In the genomic region with DNA sequence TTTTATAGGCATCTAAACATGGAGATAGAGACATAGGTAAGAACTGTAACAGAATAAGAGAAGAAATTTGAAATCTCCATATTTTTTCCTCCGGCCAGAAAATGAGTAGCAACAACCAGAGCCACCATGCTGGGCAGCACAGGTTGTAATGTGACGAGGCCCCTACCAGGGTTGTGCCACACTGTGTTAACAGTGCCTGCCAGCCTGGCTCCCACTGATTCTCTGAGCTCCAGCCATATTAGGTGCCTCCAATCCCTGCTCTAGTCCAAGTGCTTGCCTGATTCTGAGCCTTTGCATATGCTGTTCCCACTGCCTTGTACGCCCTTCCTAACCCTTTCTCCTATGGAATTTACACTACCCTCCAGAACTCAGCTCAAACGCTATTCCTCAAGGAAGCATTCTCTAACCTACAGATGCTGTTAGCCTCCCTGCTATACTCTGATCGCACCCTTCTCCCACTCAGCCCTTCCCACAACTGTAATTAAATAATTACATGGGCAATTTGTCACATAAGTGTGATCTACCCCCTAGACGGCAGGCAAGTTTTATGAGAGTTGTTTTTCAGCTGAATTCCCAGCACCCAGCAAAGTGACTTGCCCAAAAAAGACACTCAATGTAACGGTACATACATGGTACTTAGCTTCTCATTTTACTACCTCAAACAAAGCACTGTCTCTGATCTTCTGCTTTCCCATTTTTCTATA, we compare ENCODE assay signal across 15 cellular contexts. TPM values are rescaled to one million over a fixed set of nuclear protein-coding genes. Genes with fewer than 3 reads are reported as not detected.
A peak's percentile ranks its signal among the peaks of the same experiment; 100 is the strongest.
DNase-seq lines count a peak whose midpoint lies in the region; ATAC-seq and TF ChIP-seq lines count a peak whose summit lies in the region.
"Had no signal": no experiment of that assay in that cellular context is flagged by ENCODE, and none has a peak within 500 bp of the region (broad histone marks: within the 10 kb centered on the region; RNA-seq: fewer than 3 reads in every experiment).

No MANE protein-coding gene starts in this region.

- H3K27ac ChIP-seq in lung (ENCODE audit: low read depth in 1 of 2, low read length in 1 of 2) (peak overlapping the region; percentile 33 to 46), tibial nerve (peak overlapping the region; percentile 56 to 87 (median 75))

- H3K36me3 ChIP-seq in lung (ENCODE audit: control insufficient read depth in 2 of 2, insufficient read depth in 2 of 2, low read length in 2 of 2): no peaks in the 10 kb centered on the region
- H3K36me3 ChIP-seq in tibial nerve: no peaks in the 10 kb centered on the region
- no peaks in the 10 kb centered on the region for H3K36me3 ChIP-seq in H7 (replicated peaks; ENCODE audit: control insufficient read depth, insufficient read depth, low read length)

- peak; percentile 17 for DNase-seq in NCI-H1694 (lab: John Stamatoyannopoulos, UW)
- DNase-seq in lung (ENCODE audit: low spot score): no peak
- DNase-seq in tibial nerve (ENCODE audit: low spot score in 2 of 2): no peak
- DNase-seq in activated CD4-positive, alpha-beta T cell treated with anti-CD3 and anti-CD28 coated beads, Interleukin-2, amount 50 U/mL, for 1 hour: no peak
- no peak for DNase-seq in H7
- no peak for DNase-seq in NK-92 treated with Interleukin-12 subunit alpha and Interleukin-12 subunit beta, amount 100 ng/mL, for 24 hours (lab: John Stamatoyannopoulos, UW)
- DNase-seq in inferior parietal cortex (ENCODE audit: extremely low spot score): no peak
- DNase-seq: caudate nucleus; endodermal cell; islet precursor cell; NCI-H2081 treated with DMSO at 0.1 percent for 48 hours; stimulated activated CD4-positive, alpha-beta T cell treated with anti-CD3 and anti-CD28 coated beads, Interleukin-1b, Interleukin-23, amount 100 ng/mL, for 48 hours had no signal

- TF ChIP-seq CTCF in WI38 (IDR thresholded peaks at IDR 0.05; ENCODE audit: low read depth, low read length) (no peak), lung (IDR thresholded peaks at IDR 0.05; ENCODE audit: control extremely low read depth, extremely low read depth) (no peak), tibial nerve (IDR thresholded peaks at IDR 0.05) (no peak)

- H3K4me3 ChIP-seq in WI38 (ENCODE audit: low read depth, low read length) (peak overlapping the region; percentile 54), lung (no peak overlapping the region), tibial nerve (peak overlapping the region in 2 of 4 donors; percentile 3 to 30), H7 (ENCODE audit: insufficient read depth, low read depth, low read length) (no peak overlapping the region)
- H3K4me3 ChIP-seq: GM12878 had no signal

- TF ChIP-seq EP300 in tibial nerve (IDR thresholded peaks at IDR 0.05): no peak

- H3K4me1 ChIP-seq in lung (ENCODE audit: control insufficient read depth in 2 of 2, insufficient read depth in 2 of 2, low read length in 2 of 2) (peaks cover 0 to 2% of the 10 kb centered on the region in 2 donors), tibial nerve (peaks cover 0 to 36% (median 23%) of the 10 kb centered on the region in 4 donors)

- H3K9me3 ChIP-seq in lung (ENCODE audit: control insufficient read depth in 2 of 2, insufficient read depth in 1 of 2, low read length in 1 of 2) (no peaks in the 10 kb centered on the region), tibial nerve (peaks cover 0 to under 1% (median 0%) of the 10 kb centered on the region in 4 donors)

- H3K27me3 ChIP-seq in lung (ENCODE audit: control insufficient read depth, insufficient read depth): no peaks in the 10 kb centered on the region
- no peaks in the 10 kb centered on the region for H3K27me3 ChIP-seq in tibial nerve
- no peaks in the 10 kb centered on the region for H3K27me3 ChIP-seq in H7 (ENCODE audit: control insufficient read depth, insufficient read depth, low read length)

- ATAC-seq in lung (ENCODE audit: insufficient read depth, low FRiP score): no peak
- ATAC-seq: GM12878, SK-N-SH treated with all-trans-retinoic acid at 6 μM for 48 hours had no signal

- TF ChIP-seq POLR2A in tibial nerve (IDR thresholded peaks at IDR 0.05): no peak

- WGBS in lung, 2 donors: 92 to 94% methylated on average over 7 of the region's 7 CpGs
- WGBS in tibial nerve, 2 donors: 70 to 80% methylated on average over 7 of the region's 7 CpGs

RNA-seq across cellular contexts. Expression of a gene that starts 37.6 kb away (rescaled TPM):
- total RNA-seq in lung (10 to 100 TPM; 49.5 to 91.6 TPM), tibial nerve (100 to 1,000 TPM in 1 of 4 donors, 10 to 100 TPM in 3; 52.7 to 125 (median 80.0) TPM)
- polyA plus RNA-seq in lung: 1 to 10 TPM; 7.9 to 9.8 TPM
- 0.73 and 3.0 TPM in 2 replicates for total RNA-seq in H7 (2014; rRNA removed; shearing (Covaris generic))

Comparison
In these comparisons a context has a peak if more than half of its experiments do, and no peak if none do; other contexts are left out.
1. RNA of a gene that starts 37.6 kb away (total RNA-seq): 49.5 to 91.6 TPM in lung and 52.7 to 125 TPM in tibial nerve; 0.73 to 3.0 TPM in H7; every median in the first group is over 10 times any median in the second.